Comparison of ENCODE assay signal across 8 cellular contexts in the genomic region with DNA sequence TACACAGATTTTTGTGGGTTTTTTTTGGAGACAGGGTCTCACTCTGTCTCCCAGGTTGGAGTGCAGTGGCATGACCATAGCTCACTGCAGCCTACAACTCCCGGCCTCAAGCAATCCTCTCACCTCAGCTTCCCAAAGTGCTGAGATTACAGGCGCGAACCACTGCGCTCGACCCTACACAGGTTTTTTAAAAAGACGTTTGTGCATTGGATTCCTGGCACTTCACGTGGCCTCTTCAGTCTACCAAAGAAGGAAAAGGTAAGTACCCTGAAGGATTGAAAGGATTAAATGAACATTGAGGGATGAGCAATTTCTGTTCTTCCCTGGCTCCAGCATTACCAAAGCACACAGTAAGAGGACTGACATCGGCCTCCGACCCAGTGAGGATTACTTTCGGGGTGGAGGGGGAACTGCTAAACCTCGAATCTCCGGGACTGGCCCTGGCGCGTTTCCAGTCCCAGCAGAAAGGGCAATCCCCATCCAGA. TPM values are rescaled to one million over a fixed set of nuclear protein-coding genes. Genes with fewer than 3 reads are reported as not detected.
DNase-seq lines count a peak whose midpoint lies in the region; ATAC-seq lines count a peak whose summit lies in the region.

No MANE protein-coding gene starts in this region.

- H3K14ac ChIP-seq in neuronal stem cell (ENCODE audit: low read length), result no peak overlapping the region

- H3K4me1 Mint-ChIP-seq in CD4-positive, alpha-beta memory T cell, result peaks cover 41 to 72% (median 52%) of the 10 kb centered on the region in 4 donors
- peaks cover 25 to 53% of the 10 kb centered on the region in 2 donors for H3K4me1 Mint-ChIP-seq in effector memory CD8-positive, alpha-beta T cell (ENCODE audit: low read depth in 2 of 2)

- no peaks in the 10 kb centered on the region for H3K9me3 Mint-ChIP-seq in CD4-positive, alpha-beta memory T cell
- no peaks in the 10 kb centered on the region for H3K9me3 Mint-ChIP-seq in effector memory CD8-positive, alpha-beta T cell

- H3K9ac ChIP-seq in neuronal stem cell (ENCODE audit: low read depth, low read length, poor library complexity), result peak overlapping the region; percentile 50

- no peak overlapping the region for H4K91ac ChIP-seq in neuronal stem cell (ENCODE audit: low read depth, low read length, poor library complexity)

- peak overlapping the region; percentile 92 to 98 (median 96) for H3K4me3 Mint-ChIP-seq in CD4-positive, alpha-beta memory T cell
- H3K4me3 Mint-ChIP-seq in effector memory CD8-positive, alpha-beta T cell, result peak overlapping the region; percentile 97 to 98

- peak overlapping the region; percentile 66 for H3K18ac ChIP-seq in neuronal stem cell (ENCODE audit: low read length)

- peak overlapping the region; percentile 53 to 82 for H3K4me3 ChIP-seq in CD4-positive, alpha-beta memory T cell (ENCODE audit: low read length in 2 of 2)
- H3K4me3 ChIP-seq in MG63 (peak overlapping the region; percentile 77), neuronal stem cell (ENCODE audit: low read length in 2 of 2) (peak overlapping the region; percentile 53 to 78)

- H3K9me3 ChIP-seq in CD4-positive, alpha-beta memory T cell (ENCODE audit: control insufficient read depth in 1 of 2, low read length in 2 of 2), result no peaks in the 10 kb centered on the region
- H3K9me3 ChIP-seq in MG63 (no peaks in the 10 kb centered on the region), neuronal stem cell (replicated peaks in 1 of 2; ENCODE audit: control insufficient read depth in 2 of 2, insufficient read depth in 1 of 2, low read depth in 1 of 2, low read length in 2 of 2) (peaks cover 0 to 2% of the 10 kb centered on the region in 2 donors)

- H2BK15ac ChIP-seq in neuronal stem cell (ENCODE audit: low read length), result no peak overlapping the region

- POLR2A ChIA-PET in CD4-positive, alpha-beta memory T cell (lab: Charles Lee; ENCODE audit: partially characterized antibody), result interaction anchor here (0.6 to 1.9 kb wide), 15 partner anchors 10 to 1050 kb away, joined by 3 to 23 read pairs (median 6); a partner anchor contains a TSS

- H4K8ac ChIP-seq in neuronal stem cell (ENCODE audit: low read depth, low read length), result no peak overlapping the region

- ATAC-seq in effector memory CD8-positive, alpha-beta T cell (replicated peaks), result no peak

- peak overlapping the region; percentile 85 for H3K27ac ChIP-seq in CD4-positive, alpha-beta memory T cell (ENCODE audit: low read depth, low read length)
- H3K27ac ChIP-seq in neuronal stem cell (replicated peaks; ENCODE audit: low read length), result peak overlapping the region; percentile 85

- peaks cover 7% of the 10 kb centered on the region for H3K79me1 ChIP-seq in neuronal stem cell (ENCODE audit: low read depth, low read length)

- CTCF ChIA-PET in CD4-positive, alpha-beta memory T cell (lab: Charles Lee; ENCODE audit: partially characterized antibody), result interaction anchor here (1.0 to 2.1 kb wide), 3 partner anchors 13 to 408 kb away, joined by 3 to 5 read pairs (median 3); no protein-coding TSS in a partner anchor

- peaks cover 49% of the 10 kb centered on the region for H3K4me1 ChIP-seq in CD4-positive, alpha-beta memory T cell (ENCODE audit: insufficient read depth, low read length)
- peaks cover 8 to 12% of the 10 kb centered on the region in 2 donors for H3K4me1 ChIP-seq in neuronal stem cell (ENCODE audit: control insufficient read depth in 2 of 2, insufficient read depth in 1 of 2, low read depth in 1 of 2, low read length in 2 of 2)

- H3K23ac ChIP-seq in neuronal stem cell (ENCODE audit: low read depth, low read length, poor library complexity), result peak overlapping the region; percentile 99

- peak overlapping the region; percentile 48 for H3K4me2 ChIP-seq in neuronal stem cell (ENCODE audit: insufficient read depth, low read length, poor library complexity, severe bottlenecking)

- no peak overlapping the region for H2BK120ac ChIP-seq in neuronal stem cell (ENCODE audit: low read depth, low read length)

- H3K27me3 ChIP-seq in CD4-positive, alpha-beta memory T cell (ENCODE audit: insufficient read depth, low read length), result no peaks in the 10 kb centered on the region
- H3K27me3 ChIP-seq in MG63, result no peaks in the 10 kb centered on the region
- H3K27me3 ChIP-seq in neuronal stem cell (ENCODE audit: control insufficient read depth in 3 of 3, insufficient read depth in 3 of 3, low read depth in 1 of 3, low read length in 3 of 3), result no peaks in the 10 kb centered on the region

- no peak for DNase-seq in CD4-positive, alpha-beta memory T cell
- no peak for DNase-seq in MG63
- DNase-seq in effector memory CD8-positive, alpha-beta T cell, result peak in 1 of 3 experiments; percentile 7
- no peak for DNase-seq in neuronal stem cell (ENCODE audit: low spot score)
- no peak for DNase-seq in NCI-H446 treated with DMSO at 0.1 percent for 48 hours (lab: John Stamatoyannopoulos, UW)
- no peak for DNase-seq in stimulated activated naive CD4-positive, alpha-beta T cell (lab: John Stamatoyannopoulos, UW)
- no peak for DNase-seq in NOMO-1 treated with dmso at 0.1 percent for 144 hours (lab: John Stamatoyannopoulos, UW; ENCODE audit: unreplicated experiment)
- DNase-seq in stimulated activated CD4-positive, alpha-beta T cell treated with anti-CD3 and anti-CD28 coated beads, Interleukin-2, amount 100 ng/mL, for 48 hours, result no peak

- peaks cover 0 to 40% of the 10 kb centered on the region in 2 donors for H3K36me3 Mint-ChIP-seq in CD4-positive, alpha-beta memory T cell
- peaks cover 22% of the 10 kb centered on the region for H3K36me3 Mint-ChIP-seq in effector memory CD8-positive, alpha-beta T cell (ENCODE audit: insufficient read depth)

- no CpG with 5 or more reads among the region's 14 CpGs for WGBS in neuronal stem cell (ENCODE audit: extremely low coverage in 2 of 2, insufficient read length in 2 of 2, insufficient replicate concordance in 1 of 2), 2 donors

- no peak overlapping the region for H2BK5ac ChIP-seq in neuronal stem cell (ENCODE audit: low read length)

- H3K27ac Mint-ChIP-seq in CD4-positive, alpha-beta memory T cell, result peak overlapping the region; percentile 94 to 98 (median 97)
- peak overlapping the region; percentile 96 to 97 for H3K27ac Mint-ChIP-seq in effector memory CD8-positive, alpha-beta T cell

- H2BK12ac ChIP-seq in neuronal stem cell (ENCODE audit: low read length), result no peak overlapping the region

- no peaks in the 10 kb centered on the region for H3K27me3 Mint-ChIP-seq in CD4-positive, alpha-beta memory T cell
- no peaks in the 10 kb centered on the region for H3K27me3 Mint-ChIP-seq in effector memory CD8-positive, alpha-beta T cell

- intact Hi-C loops in CD4-positive, alpha-beta memory T cell (cut with micrococcal nuclease), result loop anchor here (1.0 to 10.0 kb wide), 5 partner anchors 81 to 1802 kb away; a partner anchor contains a TSS

- H3K36me3 ChIP-seq in CD4-positive, alpha-beta memory T cell (ENCODE audit: insufficient read depth, low read length), result no peaks in the 10 kb centered on the region
- H3K36me3 ChIP-seq in MG63 (peaks cover 31% of the 10 kb centered on the region), neuronal stem cell (replicated peaks in 1 of 2; ENCODE audit: control insufficient read depth in 2 of 2, insufficient read depth in 2 of 2, low read length in 2 of 2) (peaks cover 0 to 25% of the 10 kb centered on the region in 2 donors)

- no peak overlapping the region for H2AK5ac ChIP-seq in neuronal stem cell (ENCODE audit: low read depth, low read length)

- H3K4ac ChIP-seq in neuronal stem cell (ENCODE audit: low read length), result no peak overlapping the region

- peak overlapping the region; percentile 80 for H2AFZ ChIP-seq in neuronal stem cell (ENCODE audit: low read length)

RNA-seq across cellular contexts. Expression of a gene that starts 0.6 kb away (rescaled TPM):
- 100 to 1,000 TPM; 245 to 262 TPM for total RNA-seq in CD4-positive, alpha-beta memory T cell
- polyA plus RNA-seq in CD4-positive, alpha-beta memory T cell, result 100 to 1,000 TPM; 554 to 616 TPM
- 118 and 125 TPM in 2 replicates for total RNA-seq in MG63 (2014; rRNA removed; shearing (Covaris generic); ENCODE audit: low replicate concordance)
- 156 TPM for polyA plus RNA-seq in neuronal stem cell (2013, experiment 1 of 2)
- polyA plus RNA-seq in neuronal stem cell (2013, experiment 2 of 2), result 161 TPM

RNA-seq across cellular contexts. Expression of a gene that starts 24.9 kb away (rescaled TPM):
- 10 to 100 TPM; 46.5 to 50.0 TPM for total RNA-seq in CD4-positive, alpha-beta memory T cell
- polyA plus RNA-seq in CD4-positive, alpha-beta memory T cell, result under 1 TPM in 1 of 2 donors, not detected in 1; 0.42 TPM
- 9.1 and 10.0 TPM in 2 replicates for total RNA-seq in MG63 (2014; rRNA removed; shearing (Covaris generic); ENCODE audit: low replicate concordance)
- 24.3 TPM for polyA plus RNA-seq in neuronal stem cell (2013, experiment 1 of 2)
- 22.1 TPM for polyA plus RNA-seq in neuronal stem cell (2013, experiment 2 of 2)
